ENCODE assay signal across 12 cellular contexts in genomic region chr1:167613984-167614383, GRCh38. TPM values are rescaled to one million over a fixed set of nuclear protein-coding genes. Genes with fewer than 3 reads are reported as not detected.
A peak's percentile ranks its signal among the peaks of the same experiment; 100 is the strongest.
DNase-seq lines count a peak whose midpoint lies in the region; ATAC-seq, FAIRE-seq and TF ChIP-seq lines count a peak whose summit lies in the region.
"Not testable (repeated sequence)": the region's sequence is repeated elsewhere in the genome, so short reads cannot be mapped to it uniquely, and the experiment has no call there.
"Had no signal": no experiment of that assay in that cellular context is flagged by ENCODE, and none has a peak within 500 bp of the region (broad histone marks: within the 10 kb centered on the region; RNA-seq: fewer than 3 reads in every experiment).

No MANE protein-coding gene starts in this region.

- CTCF ChIA-PET in HEK293 (lab: Yijun Ruan, JAX); K562 (lab: Yijun Ruan, JAX; ENCODE audit: low intra/inter-chr PET ratio): not testable (repeated sequence)

- FAIRE-seq in K562 (lab: Jason Lieb, UNC): not testable (repeated sequence)

- peak overlapping the region in 6 of 10 experiments; percentile 3 to 48 (median 24); a peak in 8 of 20 replicates for H3K4me3 ChIP-seq in BLaER1 treated with 17β-estradiol and CSF1 and Interleukin-3, amounts not matched to agents 10 nM and 100 nM
- H3K4me3 ChIP-seq in DND-41 (ENCODE audit: low read depth in 1 of 2, low read length in 2 of 2); HEK293 (ENCODE audit: low read depth, low read length); K562; neutrophil (ENCODE audit: low read depth in 1 of 2, low read length in 1 of 2): not testable (repeated sequence)

- ATAC-seq in DND-41 (ENCODE audit: insufficient read depth, low read depth); K562; stimulated activated naive B cell treated with anti-CD40 and anti-IgM and Interleukin-4, amounts not matched to agents 10 μg/mL and 1 μg/mL and 100 μg/mL, for 72 hours (replicated peaks): not testable (repeated sequence)

- not testable (repeated sequence) for BruUV-seq in K562 (replicated peaks; lab: Mats Ljungman, UMichigan)

- not testable (repeated sequence) for H4K20me1 ChIP-seq in BLaER1 treated with 17β-estradiol and CSF1 and Interleukin-3, amounts not matched to agents 10 nM and 100 nM; DND-41 (ENCODE audit: insufficient read depth, low read length); K562 (replicated peaks; ENCODE audit: control insufficient read depth, insufficient read depth, low read length)

- TF ChIP-seq CTCF in DND-41 (IDR thresholded peaks at IDR 0.05; ENCODE audit: borderline replicate concordance, extremely low read depth, low read length, poor library complexity, severe bottlenecking); HEK293 (tag by site-specific recombination; IDR thresholded peaks at IDR 0.05); K562 (IDR thresholded peaks at IDR 0.05 in 2 of 3, conservative IDR thresholded peaks at IDR 0.05 in 1 of 3; ENCODE audit: insufficient read depth in 2 of 3, low read depth in 1 of 3, low read length in 3 of 3); neutrophil (IDR thresholded peaks at IDR 0.05): not testable (repeated sequence)

- peaks cover 0 to 20% (median 4%) of the 10 kb centered on the region in 11 experiments; a peak in 6 of 22 replicates for H3K36me3 ChIP-seq in BLaER1 treated with 17β-estradiol and CSF1 and Interleukin-3, amounts not matched to agents 10 nM and 100 nM
- not testable (repeated sequence) for H3K36me3 ChIP-seq in DND-41 (ENCODE audit: insufficient read depth, low read length); HEK293 (ENCODE audit: control insufficient read depth in 2 of 2, insufficient read depth in 1 of 2, low read length in 2 of 2); K562 (ENCODE audit: control insufficient read depth, insufficient read depth, low read length); neutrophil

- peak overlapping the region in 6 of 11 experiments; percentile 4 to 76 (median 20); a peak in 7 of 22 replicates for H3K4me2 ChIP-seq in BLaER1 treated with 17β-estradiol and CSF1 and Interleukin-3, amounts not matched to agents 10 nM and 100 nM
- not testable (repeated sequence) for H3K4me2 ChIP-seq in DND-41 (ENCODE audit: insufficient read depth, low read length); K562 (ENCODE audit: insufficient read depth, low read length)

- not testable (repeated sequence) for TF ChIP-seq EP300 in K562 (IDR thresholded peaks at IDR 0.05; ENCODE audit: low read length)

- H3K27me3 ChIP-seq in BLaER1 treated with 17β-estradiol and CSF1 and Interleukin-3, amounts not matched to agents 10 nM and 100 nM; DND-41 (ENCODE audit: insufficient read depth, low read length, poor library complexity); K562 (ENCODE audit: control insufficient read depth in 2 of 2, insufficient read depth in 2 of 2, low read length in 2 of 2); neutrophil: not testable (repeated sequence)

- POLR2A ChIA-PET in HEK293 (lab: Yijun Ruan, JAX): interaction anchor here (0.7 kb wide), 1 partner anchor 183 kb away, joined by 5 read pairs; no protein-coding TSS in a partner anchor
- POLR2A ChIA-PET in K562 (lab: Yijun Ruan, JAX): not testable (repeated sequence)

- H3K27ac Mint-ChIP-seq in dendritic cell treated with granulocyte-macrophage colony-stimulating factor and Interleukin-4, amounts not matched to agents 40 ng/mL and 50 ng/mL, for 4 days: peak overlapping the region; percentile 20
- H3K27ac Mint-ChIP-seq in stimulated activated naive B cell treated with anti-CD40 and anti-IgM and Interleukin-4, amounts not matched to agents 10 μg/mL and 1 μg/mL and 100 μg/mL, for 72 hours: peak overlapping the region; percentile 82

- H2AFZ ChIP-seq in DND-41 (ENCODE audit: low read depth, low read length); K562 (ENCODE audit: low read depth, low read length): not testable (repeated sequence)

- not testable (repeated sequence) for H3K4me3 Mint-ChIP-seq in dendritic cell treated with granulocyte-macrophage colony-stimulating factor and Interleukin-4, amounts not matched to agents 40 ng/mL and 50 ng/mL, for 4 days
- peak overlapping the region in 1 of 2 donors; percentile 7 for H3K4me3 Mint-ChIP-seq in stimulated activated naive B cell treated with anti-CD40 and anti-IgM and Interleukin-4, amounts not matched to agents 10 μg/mL and 1 μg/mL and 100 μg/mL, for 72 hours

- WGBS in K562 (ENCODE audit: insufficient coverage, low coverage, missing lambda C conversion rate): 70% methylated on average over 2 of the region's 2 CpGs

- peaks cover 12% of the 10 kb centered on the region for H3K79me2 ChIP-seq in DND-41 (ENCODE audit: insufficient read depth, low read length)
- not testable (repeated sequence) for H3K79me2 ChIP-seq in K562 (ENCODE audit: control insufficient read depth, insufficient read depth, low read length)

- in situ Hi-C loops in K562 (cut with MboI): not testable (repeated sequence)

- H3K9me1 ChIP-seq in K562 (ENCODE audit: control insufficient read depth, insufficient read depth, low read length): not testable (repeated sequence)

- intact Hi-C loops in K562 (cut with micrococcal nuclease); dendritic cell treated with granulocyte-macrophage colony-stimulating factor and Interleukin-4, amounts not matched to agents 40 ng/mL and 50 ng/mL, for 4 days (cut with micrococcal nuclease): not testable (repeated sequence)

- TF ChIP-seq POLR2A in K562 (conservative IDR thresholded peaks at IDR 0.05): peak; percentile 51; the same call in 1 of the 2 replicates

- H3K27ac ChIP-seq in BLaER1 treated with 17β-estradiol and CSF1 and Interleukin-3, amounts not matched to agents 10 nM and 100 nM: peak overlapping the region in 10 of 11 experiments; percentile 31 to 100 (median 98); a peak in 21 of 22 replicates
- H3K27ac ChIP-seq in DND-41 (ENCODE audit: low read length) (peak overlapping the region; percentile 40; the same call in 1 of the 2 replicates), neutrophil (peak overlapping the region; percentile 35)
- H3K27ac ChIP-seq in HEK293 (ENCODE audit: extremely low read depth, low read depth, low read length); K562 (ENCODE audit: extremely low read depth, low read depth, low read length): not testable (repeated sequence)

- H3K27me3 Mint-ChIP-seq in dendritic cell treated with granulocyte-macrophage colony-stimulating factor and Interleukin-4, amounts not matched to agents 40 ng/mL and 50 ng/mL, for 4 days; stimulated activated naive B cell treated with anti-CD40 and anti-IgM and Interleukin-4, amounts not matched to agents 10 μg/mL and 1 μg/mL and 100 μg/mL, for 72 hours: not testable (repeated sequence)

- peaks cover 67% of the 10 kb centered on the region for H3K4me1 Mint-ChIP-seq in dendritic cell treated with granulocyte-macrophage colony-stimulating factor and Interleukin-4, amounts not matched to agents 40 ng/mL and 50 ng/mL, for 4 days (ENCODE audit: low read depth)
- peaks cover 51 to 62% of the 10 kb centered on the region in 2 donors for H3K4me1 Mint-ChIP-seq in stimulated activated naive B cell treated with anti-CD40 and anti-IgM and Interleukin-4, amounts not matched to agents 10 μg/mL and 1 μg/mL and 100 μg/mL, for 72 hours

- not testable (repeated sequence) for H3K9me3 Mint-ChIP-seq in dendritic cell treated with granulocyte-macrophage colony-stimulating factor and Interleukin-4, amounts not matched to agents 40 ng/mL and 50 ng/mL, for 4 days; stimulated activated naive B cell treated with anti-CD40 and anti-IgM and Interleukin-4, amounts not matched to agents 10 μg/mL and 1 μg/mL and 100 μg/mL, for 72 hours

- H3K9ac ChIP-seq in BLaER1 treated with 17β-estradiol and CSF1 and Interleukin-3, amounts not matched to agents 10 nM and 100 nM: peak overlapping the region in 1 of 11 experiments; percentile 6; a peak in 4 of 22 replicates
- not testable (repeated sequence) for H3K9ac ChIP-seq in DND-41 (ENCODE audit: low read depth, low read length); K562 (ENCODE audit: insufficient read depth in 1 of 2, low read depth in 2 of 2, low read length in 2 of 2)

- peaks cover 22 to 57% (median 51%) of the 10 kb centered on the region in 11 experiments for H3K9me3 ChIP-seq in BLaER1 treated with 17β-estradiol and CSF1 and Interleukin-3, amounts not matched to agents 10 nM and 100 nM (replicated peaks in 1 of 11)
- peaks cover 11% of the 10 kb centered on the region for H3K9me3 ChIP-seq in DND-41 (ENCODE audit: insufficient read depth, low read length, severe bottlenecking)
- not testable (repeated sequence) for H3K9me3 ChIP-seq in HEK293 (ENCODE audit: control insufficient read depth, insufficient read depth, low read depth, low read length); K562 (replicated peaks; ENCODE audit: control insufficient read depth, insufficient read depth, low read depth, low read length); neutrophil

- not testable (repeated sequence) for H3K36me3 Mint-ChIP-seq in dendritic cell treated with granulocyte-macrophage colony-stimulating factor and Interleukin-4, amounts not matched to agents 40 ng/mL and 50 ng/mL, for 4 days (ENCODE audit: low read depth); stimulated activated naive B cell treated with anti-CD40 and anti-IgM and Interleukin-4, amounts not matched to agents 10 μg/mL and 1 μg/mL and 100 μg/mL, for 72 hours

- H3K4me1 ChIP-seq in BLaER1 treated with 17β-estradiol and CSF1 and Interleukin-3, amounts not matched to agents 10 nM and 100 nM: peaks cover 48 to 92% (median 72%) of the 10 kb centered on the region in 10 experiments
- H3K4me1 ChIP-seq in DND-41 (ENCODE audit: insufficient read depth, low read length) (peaks cover 51% of the 10 kb centered on the region), K562 (replicated peaks in 1 of 2; ENCODE audit: control insufficient read depth in 2 of 2, insufficient read depth in 2 of 2, low read length in 2 of 2) (peaks cover 16 to 26% of the 10 kb centered on the region in 2 experiments), neutrophil (ENCODE audit: control insufficient read depth in 1 of 2, insufficient read depth in 1 of 2, low read depth in 1 of 2, low read length in 1 of 2) (peaks cover 63 to 65% of the 10 kb centered on the region in 2 experiments)
- not testable (repeated sequence) for H3K4me1 ChIP-seq in HEK293 (ENCODE audit: control insufficient read depth, insufficient read depth, low read length)

- not testable (repeated sequence) for TF ChIP-seq RAD21 in K562 (CRISPR knock-in tag; conservative IDR thresholded peaks at IDR 0.05 in 1 of 2, IDR thresholded peaks at IDR 0.05 in 1 of 2)

- not testable (repeated sequence) for DNase-seq in DND-41; K562 (ENCODE audit: extremely low read depth in 1 of 4, low spot score in 3 of 4); stimulated activated naive B cell treated with anti-CD40 and anti-IgM and Interleukin-4, amounts not matched to agents 10 μg/mL and 1 μg/mL and 100 μg/mL, for 72 hours

RNA-seq across cellular contexts. Expression of gene RCSD1, which starts 16.0 kb away (rescaled TPM):
- total RNA-seq in K562 (2011; cell fraction: chromatin; rRNA removed; ENCODE audit: low replicate concordance): 51.0 and 78.1 TPM in 2 replicates
- total RNA-seq in K562 (2011; cell fraction: nucleolus; rRNA removed): 34.9 and 38.6 TPM in 2 replicates
- total RNA-seq in K562 (2011; cell fraction: nucleoplasm; rRNA removed): 48.1 and 85.4 TPM in 2 replicates
- 45.3 and 48.0 TPM in 2 replicates for total RNA-seq in K562 (2014; rRNA removed)
- total RNA-seq in K562 (2014; rRNA removed; fragmentation: Illumina TruSeq; extraction: Trizol): 41.6 and 42.3 TPM in 2 replicates
- total RNA-seq in K562 (2015; rRNA removed; fragmentation: Illumina TruSeq; extraction: Trizol): 37.3 and 39.4 TPM in 2 replicates
- total RNA-seq in K562 (2021): 41.5 and 50.9 TPM in 2 replicates
- polyA plus RNA-seq in K562 (2011; rRNA removed): 64.5 and 69.8 TPM in 2 replicates
- 45.8 and 49.9 TPM in 2 replicates for polyA plus RNA-seq in K562 (2011; cell fraction: cytosol; rRNA removed)
- 27.5 and 28.0 TPM in 2 replicates for polyA plus RNA-seq in K562 (2011; cell fraction: nucleus; rRNA removed)
- 41.5 and 91.2 TPM in 2 replicates for polyA plus RNA-seq in K562 (2012)
- polyA plus RNA-seq in K562 (2014; fragmentation: Illumina TruSeq; extraction: Trizol): 48.3 and 50.5 TPM in 2 replicates
- polyA plus RNA-seq in K562 (2014; fragmentation: Nextera tagmentation; extraction: Ambion mirVana): 1 to 10 TPM; 7.8 to 9.1 TPM
- polyA plus RNA-seq in K562 (2014; rRNA removed): 53.2 and 54.5 TPM in 2 replicates
- polyA minus RNA-seq in K562 (2011; rRNA and poly(A)+ RNA removed): 59.8 and 70.7 TPM in 2 replicates
- 34.8 and 46.1 TPM in 2 replicates for polyA minus RNA-seq in K562 (2011; cell fraction: cytosol; rRNA and poly(A)+ RNA removed)
- polyA minus RNA-seq in K562 (2011; cell fraction: nucleus; rRNA and poly(A)+ RNA removed): 19.0 and 26.1 TPM in 2 replicates
- total RNA-seq: A673, Caco-2, Calu3 had no signal
- polyA plus RNA-seq: AG04450, BJ had no signal
